Comparison of ENCODE assay signal across 10 cellular contexts in the genomic region with DNA sequence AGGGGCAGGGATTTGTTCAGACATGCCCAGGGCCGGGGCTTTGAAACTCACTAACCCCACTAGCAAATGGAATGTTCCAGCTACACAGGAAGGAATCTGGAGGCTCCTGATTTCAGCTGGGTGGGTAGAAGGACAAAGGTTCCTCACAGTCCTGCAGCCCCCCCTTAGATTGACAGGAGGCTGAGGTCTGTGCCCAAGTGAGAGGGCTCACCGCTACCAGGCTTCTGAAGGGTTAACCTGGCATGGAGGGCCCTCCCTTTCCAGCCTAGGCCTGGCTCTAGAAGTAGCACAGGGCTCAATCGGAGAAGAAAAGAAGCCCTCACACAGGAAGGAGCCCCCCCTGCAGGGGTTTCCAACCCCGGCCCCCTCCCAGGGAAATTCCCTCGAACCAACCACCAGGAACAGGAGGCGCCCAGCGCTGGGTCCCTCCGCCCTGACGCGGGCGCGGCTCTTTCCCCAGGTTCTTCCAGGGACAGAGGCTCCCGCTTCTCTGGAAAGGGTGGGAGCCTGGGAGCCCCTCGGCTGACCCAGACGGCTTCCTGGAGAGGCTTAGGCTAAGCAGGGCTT. TPM values are rescaled to one million over a fixed set of nuclear protein-coding genes. Genes with fewer than 3 reads are reported as not detected.
A peak's percentile ranks its signal among the peaks of the same experiment; 100 is the strongest.
DNase-seq lines count a peak whose midpoint lies in the region; ATAC-seq and TF ChIP-seq lines count a peak whose summit lies in the region.
"Had no signal": no experiment of that assay in that cellular context is flagged by ENCODE, and none has a peak within 500 bp of the region (broad histone marks: within the 10 kb centered on the region; RNA-seq: fewer than 3 reads in every experiment).

No MANE protein-coding gene starts in this region.

- H3K4me1 ChIP-seq in BLaER1 treated with 17β-estradiol and CSF1 and Interleukin-3, amounts not matched to agents 10 nM and 100 nM: peaks cover 71 to 83% (median 81%) of the 10 kb centered on the region in 10 experiments
- H3K4me1 ChIP-seq in ovary (ENCODE audit: insufficient read depth): peaks cover 11% of the 10 kb centered on the region

- H3K4me2 ChIP-seq in BLaER1 treated with 17β-estradiol and CSF1 and Interleukin-3, amounts not matched to agents 10 nM and 100 nM: peak overlapping the region; percentile 77 to 100 (median 97)

- WGBS in ovary, 3 donors: 82 to 85% (median 83%) methylated on average over 15 of the region's 15 CpGs

- peaks cover 0 to 59% (median 28%) of the 10 kb centered on the region in 11 experiments; a peak in 11 of 22 replicates for H4K20me1 ChIP-seq in BLaER1 treated with 17β-estradiol and CSF1 and Interleukin-3, amounts not matched to agents 10 nM and 100 nM

- TF ChIP-seq EP300 in ovary (IDR thresholded peaks at IDR 0.05): no peak

- H3K27ac ChIP-seq in BLaER1 treated with 17β-estradiol and CSF1 and Interleukin-3, amounts not matched to agents 10 nM and 100 nM: peak overlapping the region in 4 of 11 experiments; percentile 7 to 29 (median 22); a peak in 3 of 22 replicates
- no peak overlapping the region for H3K27ac ChIP-seq in ovary

- intact Hi-C loops in ovary (cut with DNase I): loop anchor here in 1 of 4 donors (5.0 kb wide), 1 partner anchor 35 kb away; no protein-coding TSS in a partner anchor

- H3K4me3 ChIP-seq in BLaER1 treated with 17β-estradiol and CSF1 and Interleukin-3, amounts not matched to agents 10 nM and 100 nM: peak overlapping the region in 4 of 10 experiments; percentile 15 to 59 (median 21); a peak in 5 of 20 replicates
- H3K4me3 ChIP-seq in ovary: peak overlapping the region; percentile 15

- DNase-seq in glomerular visceral epithelial cell (ENCODE audit: extremely low spot score) (peak; percentile 85), ovary (no peak), middle frontal gyrus (ENCODE audit: extremely low spot score, low spot score) (no peak)
- DNase-seq in central memory CD4-positive, alpha-beta T cell: no peak
- DNase-seq: NCI-H1105 treated with DMSO at 0.1 percent for 48 hours had no signal

- TF ChIP-seq CTCF in ovary (IDR thresholded peaks at IDR 0.05): no peak

- ATAC-seq in SK-N-SH treated with all-trans-retinoic acid at 6 μM for 48 hours (no peak), HG02588 (IDR thresholded peaks at IDR 0.05; ENCODE audit: unreplicated experiment) (no peak), HG02610 (IDR thresholded peaks at IDR 0.05; ENCODE audit: unreplicated experiment) (no peak)

- H3K9ac ChIP-seq in BLaER1 treated with 17β-estradiol and CSF1 and Interleukin-3, amounts not matched to agents 10 nM and 100 nM: peak overlapping the region in 6 of 11 experiments; percentile 15 to 47 (median 24); a peak in 4 of 22 replicates

- no peaks in the 10 kb centered on the region for H3K9me3 ChIP-seq in BLaER1 treated with 17β-estradiol and CSF1 and Interleukin-3, amounts not matched to agents 10 nM and 100 nM (replicated peaks in 1 of 11)
- H3K9me3 ChIP-seq in ovary: no peaks in the 10 kb centered on the region

- peaks cover 0 to 9% (median 0%) of the 10 kb centered on the region in 11 experiments; a peak in 2 of 22 replicates for H3K36me3 ChIP-seq in BLaER1 treated with 17β-estradiol and CSF1 and Interleukin-3, amounts not matched to agents 10 nM and 100 nM
- no peaks in the 10 kb centered on the region for H3K36me3 ChIP-seq in ovary

- TF ChIP-seq POLR2A in ovary (IDR thresholded peaks at IDR 0.05): no peak

- H3K27me3 ChIP-seq in BLaER1 treated with 17β-estradiol and CSF1 and Interleukin-3, amounts not matched to agents 10 nM and 100 nM: peaks cover 46 to 67% (median 57%) of the 10 kb centered on the region in 11 experiments
- H3K27me3 ChIP-seq in ovary: no peaks in the 10 kb centered on the region

TF ChIP-seq in SK-N-SH treated with all-trans-retinoic acid at 6 μM for 48 hours, 23 proteins besides CTCF, POLR2A, EP300 and RAD21:
- TF ChIP-seq PATZ1 (CRISPR knock-in tag; IDR thresholded peaks at IDR 0.05; ENCODE audit: borderline replicate concordance): peak; percentile 29; the same call in 1 of the 2 replicates
- TF ChIP-seq, protein P1, sequence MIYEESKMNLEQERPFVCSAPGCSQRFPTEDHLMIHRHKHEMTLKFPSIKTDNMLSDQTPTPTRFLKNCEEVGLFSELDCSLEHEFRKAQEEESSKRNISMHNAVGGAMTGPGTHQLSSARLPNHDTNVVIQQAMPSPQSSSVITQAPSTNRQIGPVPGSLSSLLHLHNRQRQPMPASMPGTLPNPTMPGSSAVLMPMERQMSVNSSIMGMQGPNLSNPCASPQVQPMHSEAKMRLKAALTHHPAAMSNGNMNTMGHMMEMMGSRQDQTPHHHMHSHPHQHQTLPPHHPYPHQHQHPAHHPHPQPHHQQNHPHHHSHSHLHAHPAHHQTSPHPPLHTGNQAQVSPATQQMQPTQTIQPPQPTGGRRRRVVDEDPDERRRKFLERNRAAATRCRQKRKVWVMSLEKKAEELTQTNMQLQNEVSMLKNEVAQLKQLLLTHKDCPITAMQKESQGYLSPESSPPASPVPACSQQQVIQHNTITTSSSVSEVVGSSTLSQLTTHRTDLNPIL (CRISPR knock-in tag; IDR thresholded peaks at IDR 0.05; ENCODE audit: low read depth): no peak
TF ChIP-seq in SK-N-SH treated with all-trans-retinoic acid at 6 μM for 48 hours: peak in this region for 1.

RNA-seq across cellular contexts. Expression of gene EPHA2, which starts 3.3 kb away (rescaled TPM):
- 10 to 100 TPM in 3 of 7 donors, 1 to 10 TPM in 4; 3.9 to 40.7 (median 8.8) TPM for total RNA-seq in ovary
- polyA plus RNA-seq in ovary: 1 to 10 TPM; 3.8 to 6.1 TPM
- total RNA-seq: T-helper 2 cell treated with Interferon-gamma antibody and Interleukin-4, amounts not matched to agents 100 ng/mL and 5 ng/mL, for 36 hours had no signal

RNA-seq across cellular contexts. Expression of gene ARHGEF19, which starts 59.8 kb away (rescaled TPM):
- total RNA-seq in ovary: 10 to 100 TPM in 5 of 7 donors, 1 to 10 TPM in 2; 6.0 to 30.4 (median 14.6) TPM
- 10 to 100 TPM in 1 of 2 donors, 1 to 10 TPM in 1; 2.3 to 15.5 TPM for polyA plus RNA-seq in ovary
